ENCODE assay signal across 14 cellular contexts in the genomic region with DNA sequence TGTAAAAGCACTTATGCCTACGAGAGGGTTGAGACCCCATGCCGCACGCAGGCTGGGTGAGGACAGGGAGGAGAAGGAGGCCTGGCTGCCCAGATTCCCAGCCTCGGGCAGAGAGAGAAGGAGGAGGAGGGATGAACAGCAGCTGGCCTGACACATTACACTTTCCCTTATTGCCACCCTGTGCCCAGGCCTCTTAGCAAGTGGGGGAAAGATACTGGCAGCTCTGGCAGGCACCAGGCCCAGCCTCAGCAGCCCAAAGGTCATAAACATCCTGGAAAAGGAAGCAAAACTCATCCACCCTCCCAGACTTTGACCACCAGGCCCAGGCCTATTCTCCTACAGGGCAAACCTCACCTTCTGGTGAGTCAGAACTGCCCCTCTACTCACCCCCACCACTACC. TPM values are rescaled to one million over a fixed set of nuclear protein-coding genes. Genes with fewer than 3 reads are reported as not detected.
DNase-seq lines count a peak whose midpoint lies in the region; ATAC-seq, FAIRE-seq and TF ChIP-seq lines count a peak whose summit lies in the region.
"Had no signal": no experiment of that assay in that cellular context is flagged by ENCODE, and none has a peak within 500 bp of the region (broad histone marks: within the 10 kb centered on the region; RNA-seq: fewer than 3 reads in every experiment).

No MANE protein-coding gene starts in this region.

- peaks cover 12% of the 10 kb centered on the region for H3K27me3 Mint-ChIP-seq in activated CD4-positive, alpha-beta T cell treated with anti-CD3 and anti-CD28 coated beads, Interleukin-2, amount 10 ng/mL, durations not matched to agents 7 days and 5 days

- CTCF ChIA-PET in activated CD4-positive, alpha-beta T cell treated with anti-CD3 and anti-CD28 coated beads, Interleukin-2, amount 10 ng/mL, durations not matched to agents 7 days and 5 days (lab: Charles Lee) = interaction anchor here (0.8 kb wide), 1 partner anchor 30 kb away, joined by 3 read pairs; no protein-coding TSS in a partner anchor

- H3K27ac Mint-ChIP-seq in activated CD4-positive, alpha-beta T cell treated with anti-CD3 and anti-CD28 coated beads, Interleukin-2, amount 10 ng/mL, durations not matched to agents 7 days and 5 days = no peak overlapping the region

- no peak overlapping the region for H3K4me3 ChIP-seq in Peyer's patch
- H3K4me3 ChIP-seq in heart left ventricle = peak overlapping the region in 1 of 12 donors; percentile 7
- H3K4me3 ChIP-seq in pancreas = no peak overlapping the region
- H3K4me3 ChIP-seq: BLaER1, K562 had no signal

- H3K27me3 ChIP-seq in Peyer's patch (no peaks in the 10 kb centered on the region), heart left ventricle (no peaks in the 10 kb centered on the region), pancreas (no peaks in the 10 kb centered on the region)

- no peak overlapping the region for H3K4me3 Mint-ChIP-seq in activated CD4-positive, alpha-beta T cell treated with anti-CD3 and anti-CD28 coated beads, Interleukin-2, amount 10 ng/mL, durations not matched to agents 7 days and 5 days

- POLR2A ChIA-PET in activated CD4-positive, alpha-beta T cell treated with anti-CD3 and anti-CD28 coated beads, Interleukin-2, amount 10 ng/mL, durations not matched to agents 7 days and 5 days (lab: Charles Lee) = no interaction called here

- peak in 10 of 14 donors; percentile 18 to 67 (median 49) for DNase-seq in C1 segment of cervical spinal cord (lab: John Stamatoyannopoulos, UW)
- DNase-seq in Peyer's patch = peak in 2 of 3 donors; percentile 67 to 77
- DNase-seq in heart left ventricle = peak in 4 of 5 donors; percentile 38 to 72 (median 58)
- DNase-seq in pancreas = peak in 1 of 6 donors; percentile 22
- DNase-seq in NCI-H345 (lab: John Stamatoyannopoulos, UW) = no peak
- DNase-seq in activated CD4-positive, alpha-beta T cell treated with anti-CD3 and anti-CD28 coated beads, Interleukin-2, amount 10 ng/mL, durations not matched to agents 7 days and 5 days = no peak
- DNase-seq: activated naive CD4-positive, alpha-beta T cell; erythroblast; NCI-H446 treated with DMSO at 0.1 percent for 48 hours had no signal

- H3K36me3 Mint-ChIP-seq in activated CD4-positive, alpha-beta T cell treated with anti-CD3 and anti-CD28 coated beads, Interleukin-2, amount 10 ng/mL, durations not matched to agents 7 days and 5 days (ENCODE audit: low read depth) = no peaks in the 10 kb centered on the region

- intact Hi-C loops in heart left ventricle (cut with DNase I) = no loop called here
- intact Hi-C loops in pancreas (cut with DNase I) = no loop called here

- ATAC-seq in heart left ventricle (peak; percentile 66 to 76 (median 72)), pancreas (peak in 3 of 4 donors; percentile 8 to 25 (median 19)), GM18873 (IDR thresholded peaks at IDR 0.05; ENCODE audit: low FRiP score, unreplicated experiment) (no peak), HG03175 (IDR thresholded peaks at IDR 0.05; ENCODE audit: unreplicated experiment) (no peak)
- ATAC-seq: K562 had no signal

- peak overlapping the region in 3 of 4 donors; percentile 1 to 84 (median 58) for H3K27ac ChIP-seq in Peyer's patch
- H3K27ac ChIP-seq in heart left ventricle = peak overlapping the region; percentile 37 to 92 (median 77)
- H3K27ac ChIP-seq in pancreas = peak overlapping the region in 2 of 4 donors; percentile 3 to 4
- H3K27ac ChIP-seq: BLaER1 had no signal

- 54 to 77% (median 59%) methylated on average over 4 of the region's 4 CpGs for WGBS in heart left ventricle, 4 donors
- WGBS in pancreas, 2 donors = 45 to 70% methylated on average over 3 to 4 of the region's 4 CpGs

- no peaks in the 10 kb centered on the region for H3K36me3 ChIP-seq in Peyer's patch
- peaks cover 0 to 5% (median 0%) of the 10 kb centered on the region in 9 donors for H3K36me3 ChIP-seq in heart left ventricle
- H3K36me3 ChIP-seq in pancreas = no peaks in the 10 kb centered on the region
- H3K36me3 ChIP-seq: BLaER1 had no signal

- peaks cover 12% of the 10 kb centered on the region for H3K4me1 Mint-ChIP-seq in activated CD4-positive, alpha-beta T cell treated with anti-CD3 and anti-CD28 coated beads, Interleukin-2, amount 10 ng/mL, durations not matched to agents 7 days and 5 days

- TF ChIP-seq POLR2A in Peyer's patch (IDR thresholded peaks at IDR 0.05) (peak in 1 of 2 donors; percentile 12), heart left ventricle (IDR thresholded peaks at IDR 0.05) (no peak)

- H3K9me3 ChIP-seq in Peyer's patch (no peaks in the 10 kb centered on the region), heart left ventricle (no peaks in the 10 kb centered on the region), pancreas (no peaks in the 10 kb centered on the region)
- H3K9me3 ChIP-seq: BLaER1 had no signal

- H3K9me3 Mint-ChIP-seq in activated CD4-positive, alpha-beta T cell treated with anti-CD3 and anti-CD28 coated beads, Interleukin-2, amount 10 ng/mL, durations not matched to agents 7 days and 5 days = no peaks in the 10 kb centered on the region

- no peak for FAIRE-seq in pancreas (lab: Jason Lieb, UNC)
- FAIRE-seq: K562 had no signal

- TF ChIP-seq CTCF in Peyer's patch (IDR thresholded peaks at IDR 0.05) (no peak), heart left ventricle (IDR thresholded peaks at IDR 0.05) (no peak), pancreas (IDR thresholded peaks at IDR 0.05) (no peak)

- H3K4me1 ChIP-seq in Peyer's patch (peaks cover 0 to 15% (median 0%) of the 10 kb centered on the region in 4 donors), heart left ventricle (peaks cover 10 to 53% (median 41%) of the 10 kb centered on the region in 12 donors), pancreas (peaks cover 0 to 7% (median 5%) of the 10 kb centered on the region in 3 donors)

RNA-seq across cellular contexts. Expression of a gene that starts 4.7 kb away (rescaled TPM):
- total RNA-seq in Peyer's patch (10 to 100 TPM in 3 of 4 donors, 1 to 10 TPM in 1; 6.8 to 20.1 (median 18.4) TPM), heart left ventricle (100 to 1,000 TPM in 8 of 9 donors, 10 to 100 TPM in 1; 84.7 to 152 (median 126) TPM), pancreas (10 to 100 TPM; 15.2 to 36.0 (median 19.1) TPM)
- polyA plus RNA-seq in heart left ventricle (100 to 1,000 TPM in 1 of 2 donors, 10 to 100 TPM in 1; 74.9 to 191 TPM), pancreas (10 to 100 TPM; 26.7 to 30.6 TPM)
- 1 to 10 TPM; 1.3 to 1.9 TPM for total RNA-seq in activated CD4-positive, alpha-beta T cell treated with anti-CD3 and anti-CD28 coated beads, Interleukin-2, amount 10 ng/mL, durations not matched to agents 7 days and 5 days

RNA-seq across cellular contexts. Expression of a gene that starts 46.4 kb away (rescaled TPM):
- total RNA-seq in Peyer's patch (100 to 1,000 TPM in 1 of 4 donors, 10 to 100 TPM in 3; 13.2 to 144 (median 68.7) TPM), heart left ventricle (1 to 10 TPM in 1 of 9 donors, under 1 TPM in 1, not detected in 7; 0.46 to 3.8 TPM), pancreas (not detected)
- polyA plus RNA-seq in heart left ventricle (under 1 TPM; 0.11 to 0.38 TPM), pancreas (under 1 TPM in 1 of 2 donors, not detected in 1; 0.26 TPM)
- under 1 TPM in 1 of 2 experiments, not detected in 1; 0.29 TPM for total RNA-seq in activated CD4-positive, alpha-beta T cell treated with anti-CD3 and anti-CD28 coated beads, Interleukin-2, amount 10 ng/mL, durations not matched to agents 7 days and 5 days
- total RNA-seq: K562, kidney epithelial cell had no signal
- polyA plus RNA-seq: K562 had no signal

Comparison
In these comparisons a context has a peak if more than half of its experiments do, and no peak if none do; other contexts are left out.
1. DNase-seq: peak in C1 segment of cervical spinal cord (10 of 14), Peyer's patch (2 of 3) and heart left ventricle (4 of 5); none in NCI-H345 (single experiment) and activated CD4-positive, alpha-beta T cell treated with anti-CD3 and anti-CD28 coated beads, Interleukin-2, amount 10 ng/mL, durations not matched to agents 7 days and 5 days (single experiment).
2. ATAC-seq: peak in heart left ventricle (4 of 4) and pancreas (3 of 4); none in GM18873 (single experiment) and HG03175 (single experiment).